In genomic region chrX:15749642-15750610, GRCh38 we compare ENCODE assay signal across 8 cellular contexts. TPM values are rescaled to one million over a fixed set of nuclear protein-coding genes. Genes with fewer than 3 reads are reported as not detected.
DNase-seq lines count a peak whose midpoint lies in the region; ATAC-seq and TF ChIP-seq lines count a peak whose summit lies in the region.

No MANE protein-coding gene starts in this region.

- no peaks in the 10 kb centered on the region for H3K36me3 ChIP-seq in left lung
- H3K36me3 ChIP-seq in H7 (replicated peaks; ENCODE audit: control insufficient read depth, insufficient read depth, low read length): no peaks in the 10 kb centered on the region

- H3K27ac Mint-ChIP-seq in activated T-helper 17 cell treated with anti-CD3 and anti-CD28 coated beads, Interleukin-2, amount 50 U/mL, for 72 hours: peak overlapping the region; percentile 95

- peaks cover 8 to 17% of the 10 kb centered on the region in 2 donors for H3K4me1 ChIP-seq in left lung

- H3K27me3 Mint-ChIP-seq in activated T-helper 17 cell treated with anti-CD3 and anti-CD28 coated beads, Interleukin-2, amount 50 U/mL, for 72 hours: no peaks in the 10 kb centered on the region

- peak overlapping the region; percentile 80 for H3K4me3 Mint-ChIP-seq in activated T-helper 17 cell treated with anti-CD3 and anti-CD28 coated beads, Interleukin-2, amount 50 U/mL, for 72 hours

- no peak for TF ChIP-seq CTCF in AG10803 (conservative IDR thresholded peaks at IDR 0.05; ENCODE audit: low read length)
- TF ChIP-seq CTCF in left lung (IDR thresholded peaks at IDR 0.05): no peak

- peak; percentile 44 for DNase-seq in AG10803 (ENCODE audit: low read depth)
- peak in 1 of 2 donors; percentile 46 for DNase-seq in left lung
- DNase-seq in posterior vena cava (ENCODE audit: low spot score): no peak
- DNase-seq in H7: no peak

- ATAC-seq in GM19351 (IDR thresholded peaks at IDR 0.05; ENCODE audit: unreplicated experiment) (peak; percentile 91), HG03439 (IDR thresholded peaks at IDR 0.05; ENCODE audit: unreplicated experiment) (peak; percentile 66), left lung (peak; percentile 68), GM18520 (IDR thresholded peaks at IDR 0.05; ENCODE audit: unreplicated experiment) (no peak)
- peak; percentile 69 for ATAC-seq in activated T-helper 17 cell treated with anti-CD3 and anti-CD28 coated beads, Interleukin-2, amount 50 U/mL, for 72 hours (replicated peaks)

- intact Hi-C loops in left lung (cut with DNase I): no loop called here
- intact Hi-C loops in posterior vena cava (cut with DNase I): no loop called here

- peak overlapping the region; percentile 78 to 79 for H3K27ac ChIP-seq in left lung

- H3K27me3 ChIP-seq in left lung (no peaks in the 10 kb centered on the region), H7 (ENCODE audit: control insufficient read depth, insufficient read depth, low read length) (no peaks in the 10 kb centered on the region)

- H3K9me3 ChIP-seq in left lung: no peaks in the 10 kb centered on the region

- H3K4me3 ChIP-seq in AG10803 (ENCODE audit: low read length) (no peak overlapping the region), left lung (no peak overlapping the region), H7 (ENCODE audit: insufficient read depth, low read depth, low read length) (no peak overlapping the region)

- H3K36me3 Mint-ChIP-seq in activated T-helper 17 cell treated with anti-CD3 and anti-CD28 coated beads, Interleukin-2, amount 50 U/mL, for 72 hours (ENCODE audit: low read depth): peaks cover 28% of the 10 kb centered on the region

- peaks cover 40% of the 10 kb centered on the region for H3K4me1 Mint-ChIP-seq in activated T-helper 17 cell treated with anti-CD3 and anti-CD28 coated beads, Interleukin-2, amount 50 U/mL, for 72 hours

- no peaks in the 10 kb centered on the region for H3K9me3 Mint-ChIP-seq in activated T-helper 17 cell treated with anti-CD3 and anti-CD28 coated beads, Interleukin-2, amount 50 U/mL, for 72 hours

RNA-seq across cellular contexts. Expression of gene CA5B, which starts 11.9 kb away (rescaled TPM):
- total RNA-seq in activated T-helper 17 cell treated with anti-CD3 and anti-CD28 coated beads, Interleukin-2, amount 50 U/mL, for 72 hours: 10 to 100 TPM; 14.5 to 45.9 TPM
- total RNA-seq in left lung (10 to 100 TPM; 10.7 to 13.7 TPM), posterior vena cava (10 to 100 TPM; 16.9 to 23.1 TPM)
- 4.9 and 5.4 TPM in 2 replicates for total RNA-seq in H7 (2014; rRNA removed; shearing (Covaris generic))

RNA-seq across cellular contexts. Expression of gene ZRSR2, which starts 40.4 kb away (rescaled TPM):
- 10 to 100 TPM; 10.0 to 11.6 TPM for total RNA-seq in activated T-helper 17 cell treated with anti-CD3 and anti-CD28 coated beads, Interleukin-2, amount 50 U/mL, for 72 hours
- total RNA-seq in left lung: 10 to 100 TPM; 10.9 to 11.5 TPM
- 10 to 100 TPM; 11.1 to 13.1 TPM for total RNA-seq in posterior vena cava
- total RNA-seq in H7 (2014; rRNA removed; shearing (Covaris generic)): 6.1 and 8.4 TPM in 2 replicates
